Comparison of ENCODE assay signal across 7 cellular contexts in the genomic region with DNA sequence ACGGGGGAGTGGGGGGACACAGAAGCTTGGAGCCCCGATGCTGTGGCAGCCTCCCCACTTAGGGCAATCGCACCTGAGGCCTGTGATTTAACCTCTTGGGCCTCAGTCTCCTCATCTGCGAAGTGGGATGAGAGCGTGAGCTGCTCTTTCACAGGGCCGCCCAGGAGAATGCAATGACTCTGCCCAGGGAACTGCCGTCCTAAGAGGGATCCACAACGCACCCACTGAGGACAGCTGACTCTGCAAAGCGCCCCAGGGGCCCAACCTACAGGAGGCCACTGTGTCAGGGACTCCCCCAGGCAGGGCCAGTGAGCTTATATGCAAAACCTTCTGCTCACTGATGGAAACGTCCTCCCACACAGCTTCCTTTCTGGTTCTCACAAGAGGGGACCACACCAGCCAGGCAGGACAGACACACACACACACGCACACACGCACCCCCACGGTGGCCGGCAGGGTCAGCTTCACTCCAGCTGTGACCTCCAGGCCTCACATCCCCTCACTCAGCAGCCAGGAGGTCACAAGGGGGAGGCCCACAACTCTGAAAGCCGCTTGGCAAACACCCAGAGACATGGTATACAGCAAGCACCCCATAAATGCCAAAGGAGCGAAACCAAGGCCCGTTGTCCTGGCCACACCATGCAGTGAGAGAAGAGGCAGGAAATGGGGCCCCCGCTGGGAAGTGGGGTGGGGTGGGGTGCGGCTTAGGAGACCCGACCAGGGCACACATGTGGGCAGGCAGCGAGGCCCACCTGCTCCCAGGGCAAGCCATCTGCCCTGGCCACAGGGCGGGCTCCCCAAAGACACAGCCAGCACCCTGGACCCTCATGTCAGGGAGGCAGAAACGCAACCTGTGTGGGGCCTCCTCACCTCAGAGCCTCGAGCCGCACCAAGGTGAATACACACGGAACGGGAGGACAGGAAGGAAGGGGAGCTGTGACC.
A peak's percentile ranks its signal among the peaks of the same experiment; 100 is the strongest.
DNase-seq lines count a peak whose midpoint lies in the region; ATAC-seq and TF ChIP-seq lines count a peak whose summit lies in the region.

No MANE protein-coding gene starts in this region.

- no peak overlapping the region for H3K27ac ChIP-seq in ascending aorta

- no peak overlapping the region for H3K4me3 ChIP-seq in ascending aorta

- H3K9me3 ChIP-seq in ascending aorta: no peaks in the 10 kb centered on the region

- no peak for TF ChIP-seq CTCF in ascending aorta (IDR thresholded peaks at IDR 0.05)

- ATAC-seq in GM19351 (IDR thresholded peaks at IDR 0.05; ENCODE audit: unreplicated experiment) (peak; percentile 94), HG03064 (IDR thresholded peaks at IDR 0.05; ENCODE audit: low read depth, unreplicated experiment) (peak; percentile 85)

- H3K4me1 ChIP-seq in ascending aorta: peaks cover 21 to 26% of the 10 kb centered on the region in 2 donors

- peak; percentile 10 to 25 for DNase-seq in activated CD8-positive, alpha-beta memory T cell treated with anti-CD3 and anti-CD28 coated beads for 4 hours (ENCODE audit: low read depth in 2 of 2)
- peak; percentile 41 for DNase-seq in stimulated activated CD4-positive, alpha-beta T cell treated with anti-CD3 and anti-CD28 coated beads, Interleukin-4, amount 100 ng/mL, for 1 hour
- no peak for DNase-seq in NCI-H146 (lab: John Stamatoyannopoulos, UW)
- no peak for DNase-seq in HEK293T (ENCODE audit: extremely low spot score)
- no peak for DNase-seq in ascending aorta (ENCODE audit: low spot score in 2 of 2)

- peaks cover 15 to 20% of the 10 kb centered on the region in 2 donors for H3K36me3 ChIP-seq in ascending aorta

- H3K27me3 ChIP-seq in ascending aorta: no peaks in the 10 kb centered on the region

- POLR2A ChIA-PET in HEK293T (lab: Yijun Ruan, JAX): no interaction called here

- intact Hi-C loops in ascending aorta (cut with DNase I): no loop called here

- CTCF ChIA-PET in HEK293T (lab: Yijun Ruan, JAX): no interaction called here

TF ChIP-seq in HEK293T, 16 proteins besides CTCF, POLR2A, EP300 and RAD21:
- TF ChIP-seq ZNF384 (IDR thresholded peaks at IDR 0.05) (no peak), L3MBTL2 (conservative IDR thresholded peaks at IDR 0.05) (no peak), CTBP1 (IDR thresholded peaks at IDR 0.05; ENCODE audit: borderline replicate concordance) (no peak), TARDBP (IDR thresholded peaks at IDR 0.05) (no peak), BHLHE40 (IDR thresholded peaks at IDR 0.05; ENCODE audit: borderline replicate concordance) (no peak), HDGF (IDR thresholded peaks at IDR 0.05; ENCODE audit: borderline replicate concordance) (no peak), NFRKB (IDR thresholded peaks at IDR 0.05) (no peak), FOXK2 (IDR thresholded peaks at IDR 0.05) (no peak), LEF1 (IDR thresholded peaks at IDR 0.05; ENCODE audit: borderline replicate concordance) (no peak), SP1 (IDR thresholded peaks at IDR 0.05) (no peak), FOXA1 (IDR thresholded peaks at IDR 0.05) (no peak), ARNT (IDR thresholded peaks at IDR 0.05) (no peak), ELF4 (IDR thresholded peaks at IDR 0.05) (no peak), FOXM1 (IDR thresholded peaks at IDR 0.05; ENCODE audit: borderline replicate concordance) (no peak), SUZ12 (IDR thresholded peaks at IDR 0.05) (no peak)
- TF ChIP-seq, protein P1, sequence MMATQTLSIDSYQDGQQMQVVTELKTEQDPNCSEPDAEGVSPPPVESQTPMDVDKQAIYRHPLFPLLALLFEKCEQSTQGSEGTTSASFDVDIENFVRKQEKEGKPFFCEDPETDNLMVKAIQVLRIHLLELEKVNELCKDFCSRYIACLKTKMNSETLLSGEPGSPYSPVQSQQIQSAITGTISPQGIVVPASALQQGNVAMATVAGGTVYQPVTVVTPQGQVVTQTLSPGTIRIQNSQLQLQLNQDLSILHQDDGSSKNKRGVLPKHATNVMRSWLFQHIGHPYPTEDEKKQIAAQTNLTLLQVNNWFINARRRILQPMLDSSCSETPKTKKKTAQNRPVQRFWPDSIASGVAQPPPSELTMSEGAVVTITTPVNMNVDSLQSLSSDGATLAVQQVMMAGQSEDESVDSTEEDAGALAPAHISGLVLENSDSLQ (IDR thresholded peaks at IDR 0.05): no peak
TF ChIP-seq in HEK293T: peak in this region for 0.

Comparison
In these comparisons a context has a peak if more than half of its experiments do, and no peak if none do; other contexts are left out.
1. DNase-seq: peak in activated CD8-positive, alpha-beta memory T cell treated with anti-CD3 and anti-CD28 coated beads for 4 hours (2 of 2) and stimulated activated CD4-positive, alpha-beta T cell treated with anti-CD3 and anti-CD28 coated beads, Interleukin-4, amount 100 ng/mL, for 1 hour (single experiment); none in NCI-H146 (single experiment), HEK293T (single experiment) and ascending aorta (0 of 2).